Comparison of ENCODE assay signal across 1 cellular context in the genomic region with DNA sequence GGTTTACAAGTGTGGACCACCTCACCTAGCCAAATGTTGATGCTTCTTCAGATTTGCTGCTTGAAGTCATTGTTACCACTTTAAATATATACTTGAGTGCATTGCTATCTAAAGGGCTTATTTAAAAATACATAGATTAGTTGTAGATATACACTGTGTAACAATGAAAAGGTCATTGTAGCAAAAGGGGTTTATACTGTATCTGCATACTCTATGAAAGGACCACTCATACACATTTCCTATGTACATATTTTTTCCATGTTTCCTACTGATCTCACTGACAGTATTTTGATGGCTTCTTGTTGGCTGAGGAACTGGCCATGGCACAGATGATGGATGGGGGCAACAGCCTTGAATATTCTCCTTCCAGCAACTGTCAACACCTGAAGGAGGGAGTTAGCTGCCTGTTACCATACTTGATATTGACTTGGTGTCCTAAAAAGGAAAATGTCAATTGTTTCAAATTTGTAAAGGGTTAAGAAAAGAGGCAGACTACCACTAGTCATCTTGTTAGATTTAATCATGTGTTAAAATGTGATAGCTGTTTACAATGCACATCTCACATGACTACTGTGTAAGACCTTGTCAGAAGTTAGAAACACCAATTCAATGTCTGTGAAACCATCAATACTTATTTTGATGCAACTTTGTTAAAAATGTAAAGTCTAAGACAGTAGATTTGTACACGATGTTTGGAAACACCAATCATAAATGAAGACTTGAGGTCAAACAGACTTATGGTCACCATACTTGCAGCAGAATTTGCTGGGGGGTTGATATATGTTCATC.
TF ChIP-seq lines count a peak whose summit lies in the region.

No MANE protein-coding gene starts in this region.

TF ChIP-seq in WTC11, 78 proteins besides CTCF, POLR2A, EP300 and RAD21 (continued from another document):
- no peak for TF ChIP-seq ZNF532 (CRISPR knock-in tag; IDR thresholded peaks at IDR 0.05; ENCODE audit: borderline replicate concordance)
- no peak for TF ChIP-seq SOX15 (CRISPR knock-in tag; IDR thresholded peaks at IDR 0.05)
- no peak for TF ChIP-seq TP53 (CRISPR knock-in tag; IDR thresholded peaks at IDR 0.05)
- TF ChIP-seq SP1 (CRISPR knock-in tag; conservative IDR thresholded peaks at IDR 0.05): no peak
- TF ChIP-seq STAT6 (CRISPR knock-in tag; conservative IDR thresholded peaks at IDR 0.05; ENCODE audit: low read depth): no peak
- TF ChIP-seq TCF7 (CRISPR knock-in tag; IDR thresholded peaks at IDR 0.05; ENCODE audit: low read depth): no peak
- TF ChIP-seq FOXP4 (CRISPR knock-in tag; IDR thresholded peaks at IDR 0.05): no peak
- TF ChIP-seq ZNF281 (CRISPR knock-in tag; IDR thresholded peaks at IDR 0.05): no peak
- TF ChIP-seq, protein P1, sequence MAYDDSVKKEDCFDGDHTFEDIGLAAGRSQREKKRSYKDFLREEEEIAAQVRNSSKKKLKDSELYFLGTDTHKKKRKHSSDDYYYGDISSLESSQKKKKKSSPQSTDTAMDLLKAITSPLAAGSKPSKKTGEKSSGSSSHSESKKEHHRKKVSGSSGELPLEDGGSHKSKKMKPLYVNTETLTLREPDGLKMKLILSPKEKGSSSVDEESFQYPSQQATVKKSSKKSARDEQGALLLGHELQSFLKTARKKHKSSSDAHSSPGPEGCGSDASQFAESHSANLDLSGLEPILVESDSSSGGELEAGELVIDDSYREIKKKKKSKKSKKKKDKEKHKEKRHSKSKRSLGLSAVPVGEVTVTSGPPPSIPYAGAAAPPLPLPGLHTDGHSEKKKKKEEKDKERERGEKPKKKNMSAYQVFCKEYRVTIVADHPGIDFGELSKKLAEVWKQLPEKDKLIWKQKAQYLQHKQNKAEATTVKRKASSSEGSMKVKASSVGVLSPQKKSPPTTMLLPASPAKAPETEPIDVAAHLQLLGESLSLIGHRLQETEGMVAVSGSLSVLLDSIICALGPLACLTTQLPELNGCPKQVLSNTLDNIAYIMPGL (CRISPR knock-in tag; IDR thresholded peaks at IDR 0.05): no peak
TF ChIP-seq in WTC11: peak in this region for 0.
